1 cellular context compared by ENCODE assay signal in genomic region chr2:218879881-218880748, GRCh38.
A peak's percentile ranks its signal among the peaks of the same experiment; 100 is the strongest.
TF ChIP-seq lines count a peak whose summit lies in the region.

No MANE protein-coding gene starts in this region.

TF ChIP-seq in H1, 55 proteins besides CTCF, POLR2A, EP300 and RAD21:
- TF ChIP-seq JUND (IDR thresholded peaks at IDR 0.05; ENCODE audit: low read length) (no peak), SUZ12 (IDR thresholded peaks at IDR 0.05; ENCODE audit: low read length) (peak; percentile 89), RBBP5 (IDR thresholded peaks at IDR 0.05; ENCODE audit: borderline replicate concordance, low read depth, low read length) (0 out of 2 replicates have a peak, but pooled peaks have one; percentile 31), TCF12 (IDR thresholded peaks at IDR 0.05; ENCODE audit: low read depth, low read length) (0 out of 2 replicates have a peak, but pooled peaks have one; percentile 60), GABPA (IDR thresholded peaks at IDR 0.05; ENCODE audit: borderline replicate concordance, insufficient read depth, low read length) (peak; percentile 25; the same call in 1 of the 2 replicates), RNF2 (IDR thresholded peaks at IDR 0.05; ENCODE audit: borderline replicate concordance, low read depth, low read length, missing control alignments, poor library complexity, severe bottlenecking) (peak; percentile 12), EZH2 (IDR thresholded peaks at IDR 0.05; ENCODE audit: low read depth, low read length, severe bottlenecking) (peak; percentile 68)
- TF ChIP-seq, protein P1, sequence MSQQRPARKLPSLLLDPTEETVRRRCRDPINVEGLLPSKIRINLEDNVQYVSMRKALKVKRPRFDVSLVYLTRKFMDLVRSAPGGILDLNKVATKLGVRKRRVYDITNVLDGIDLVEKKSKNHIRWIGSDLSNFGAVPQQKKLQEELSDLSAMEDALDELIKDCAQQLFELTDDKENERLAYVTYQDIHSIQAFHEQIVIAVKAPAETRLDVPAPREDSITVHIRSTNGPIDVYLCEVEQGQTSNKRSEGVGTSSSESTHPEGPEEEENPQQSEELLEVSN (IDR thresholded peaks at IDR 0.05), result no peak
TF ChIP-seq in H1: peak in this region for 6.
